In the genomic region with DNA sequence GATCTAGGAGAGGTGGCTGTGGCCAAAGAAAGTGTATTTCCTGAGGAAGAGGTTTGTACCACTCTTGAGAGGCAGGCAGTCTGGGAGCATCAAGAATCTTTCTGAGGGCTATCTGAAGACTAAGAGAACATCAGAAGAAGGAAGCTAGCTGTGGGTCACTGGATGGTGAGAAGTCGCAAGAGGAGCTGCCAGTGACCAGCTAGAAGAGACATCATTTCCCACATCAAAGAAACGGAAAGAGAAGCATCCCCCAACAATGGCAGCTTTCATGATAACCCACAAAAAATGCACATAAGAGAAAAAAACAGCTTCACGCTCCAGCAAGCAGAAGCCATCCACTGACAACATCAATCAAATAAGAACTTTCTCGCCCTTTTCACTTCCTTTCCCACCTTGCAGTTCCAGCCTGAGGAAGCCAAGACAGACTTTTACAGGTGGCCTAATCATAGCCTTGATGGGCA, we compare ENCODE assay signal across 9 cellular contexts. TPM values are rescaled to one million over a fixed set of nuclear protein-coding genes. Genes with fewer than 3 reads are reported as not detected.
DNase-seq lines count a peak whose midpoint lies in the region; ATAC-seq, FAIRE-seq and TF ChIP-seq lines count a peak whose summit lies in the region.
"Had no signal": no experiment of that assay in that cellular context is flagged by ENCODE, and none has a peak within 500 bp of the region (broad histone marks: within the 10 kb centered on the region; RNA-seq: fewer than 3 reads in every experiment).

No MANE protein-coding gene starts in this region.

- H2AFZ ChIP-seq in Loucy (ENCODE audit: low read length) (no peak overlapping the region; the same call in 1 of the 2 replicates), GM23338 (no peak overlapping the region)

- H3K27me3 ChIP-seq in Loucy (ENCODE audit: insufficient read depth, low read length, poor library complexity, severe bottlenecking) (no peaks in the 10 kb centered on the region), GM23338 (ENCODE audit: insufficient read depth) (no peaks in the 10 kb centered on the region)

- H3K9me3 Mint-ChIP-seq in activated T-cell treated with anti-CD3 and anti-CD28 coated beads, Interleukin-2, amount 50 U/mL, for 24 hours = peaks cover 9% of the 10 kb centered on the region
- H3K9me3 Mint-ChIP-seq in natural killer cell treated with Interleukin-12 subunit alpha and Interleukin-12 subunit beta and Interleukin-15 and Interleukin-18, amount 100 ng/mL, for 72 hours = no peaks in the 10 kb centered on the region
- H3K9me3 Mint-ChIP-seq in GM23338 = no peaks in the 10 kb centered on the region; the same call in 2 of the 3 replicates

- H3K4me3 ChIP-seq in Loucy (ENCODE audit: low read length, poor library complexity, severe bottlenecking) = peak overlapping the region; percentile 13
- no peak overlapping the region for H3K4me3 ChIP-seq in GM23338

- TF ChIP-seq CTCF in Loucy (conservative IDR thresholded peaks at IDR 0.05; ENCODE audit: low read length) = no peak
- no peak for TF ChIP-seq CTCF in GM23338 (conservative IDR thresholded peaks at IDR 0.05; ENCODE audit: low read depth in 2 of 2)

- TF ChIP-seq POLR2A in H54 (IDR thresholded peaks at IDR 0.05; ENCODE audit: low read depth, low read length) = no peak

- H3K4me1 ChIP-seq in Loucy (ENCODE audit: insufficient read depth, low read length, poor library complexity, severe bottlenecking) (peaks cover 30% of the 10 kb centered on the region), GM23338 (ENCODE audit: insufficient read depth) (0 out of 2 replicates have a peak, but pooled peaks cover 8% of the 10 kb centered on the region)

- peak; percentile 30 for FAIRE-seq in H54 (lab: Jason Lieb, UNC)

- H3K36me3 ChIP-seq in Loucy (ENCODE audit: insufficient read depth, low read length) (no peaks in the 10 kb centered on the region), GM23338 (ENCODE audit: insufficient read depth) (no peaks in the 10 kb centered on the region)

- H3K9ac ChIP-seq in Loucy (ENCODE audit: low read depth, low read length, poor library complexity, severe bottlenecking) = no peak overlapping the region

- H3K9me2 ChIP-seq in Loucy (replicated peaks; ENCODE audit: low read depth, low read length) = no peaks in the 10 kb centered on the region
- H3K9me2 ChIP-seq in GM23338 (ENCODE audit: insufficient read depth) = 0 out of 2 replicates have a peak, but pooled peaks cover 5% of the 10 kb centered on the region

- H3K79me2 ChIP-seq in Loucy (ENCODE audit: insufficient read depth, low read length) (no peaks in the 10 kb centered on the region), GM23338 (replicated peaks; ENCODE audit: insufficient read depth) (no peaks in the 10 kb centered on the region)

- peaks cover 48% of the 10 kb centered on the region for H3K4me1 Mint-ChIP-seq in activated T-cell treated with anti-CD3 and anti-CD28 coated beads, Interleukin-2, amount 50 U/mL, for 24 hours (ENCODE audit: low read depth)
- H3K4me1 Mint-ChIP-seq in natural killer cell treated with Interleukin-12 subunit alpha and Interleukin-12 subunit beta and Interleukin-15 and Interleukin-18, amount 100 ng/mL, for 72 hours (ENCODE audit: low read depth in 2 of 2) = peaks cover 35 to 42% of the 10 kb centered on the region in 2 donors
- H3K4me1 Mint-ChIP-seq in GM23338 = peaks cover 4% of the 10 kb centered on the region; the same call in 2 of the 3 replicates

- H4K20me1 ChIP-seq in Loucy (ENCODE audit: insufficient read depth, low read length, poor library complexity, severe bottlenecking) (no peaks in the 10 kb centered on the region), GM23338 (replicated peaks; ENCODE audit: insufficient read depth) (no peaks in the 10 kb centered on the region)

- no peak for DNase-seq in activated T-cell treated with anti-CD3 and anti-CD28 coated beads, Interleukin-2, amount 50 U/mL, for 24 hours
- DNase-seq in activated T-cell treated with anti-CD3 and anti-CD28 coated beads for 4 hours (no peak), H54 (ENCODE audit: insufficient read length, low spot score) (no peak), GM23338 (ENCODE audit: low spot score) (no peak), SIG-M5 (lab: John Stamatoyannopoulos, UW) (no peak)
- DNase-seq in natural killer cell treated with Interleukin-12 subunit alpha and Interleukin-12 subunit beta and Interleukin-15 and Interleukin-18, amount 100 ng/mL, for 72 hours (ENCODE audit: low spot score) = no peak
- no peak for DNase-seq in stimulated activated CD4-positive, alpha-beta T cell treated with anti-CD3 and anti-CD28 coated beads, Interleukin-2, amount 100 ng/mL, for 24 hours
- DNase-seq: stimulated activated CD4-positive, alpha-beta T cell treated with anti-CD3 and anti-CD28 coated beads, Interleukin-15, amount 100 ng/mL, for 24 hours had no signal

- H3F3A ChIP-seq in Loucy (ENCODE audit: low read depth) (peaks cover 5% of the 10 kb centered on the region; the same call in 1 of the 2 replicates), GM23338 (replicated peaks; ENCODE audit: low read depth) (no peaks in the 10 kb centered on the region)

- H3K4me3 Mint-ChIP-seq in activated T-cell treated with anti-CD3 and anti-CD28 coated beads, Interleukin-2, amount 50 U/mL, for 24 hours = no peak overlapping the region
- H3K4me3 Mint-ChIP-seq in natural killer cell treated with Interleukin-12 subunit alpha and Interleukin-12 subunit beta and Interleukin-15 and Interleukin-18, amount 100 ng/mL, for 72 hours = peak overlapping the region; percentile 21
- no peak overlapping the region for H3K4me3 Mint-ChIP-seq in GM23338

- H3K4me2 ChIP-seq in Loucy (ENCODE audit: low read depth, low read length, poor library complexity, severe bottlenecking) (peak overlapping the region; percentile 59), GM23338 (no peak overlapping the region)

- H3K36me3 Mint-ChIP-seq in activated T-cell treated with anti-CD3 and anti-CD28 coated beads, Interleukin-2, amount 50 U/mL, for 24 hours (ENCODE audit: low read depth) = peaks cover 3% of the 10 kb centered on the region
- no peaks in the 10 kb centered on the region for H3K36me3 Mint-ChIP-seq in natural killer cell treated with Interleukin-12 subunit alpha and Interleukin-12 subunit beta and Interleukin-15 and Interleukin-18, amount 100 ng/mL, for 72 hours
- H3K36me3 Mint-ChIP-seq in GM23338 (ENCODE audit: low read depth) = no peaks in the 10 kb centered on the region

- H3K9me3 ChIP-seq in Loucy (ENCODE audit: insufficient read depth, low read depth, low read length) = no peaks in the 10 kb centered on the region

- ATAC-seq in natural killer cell treated with Interleukin-12 subunit alpha and Interleukin-12 subunit beta and Interleukin-15 and Interleukin-18, amount 100 ng/mL, for 72 hours = no peak
- no peak for ATAC-seq in GM23338

- H3K27ac Mint-ChIP-seq in activated T-cell treated with anti-CD3 and anti-CD28 coated beads, Interleukin-2, amount 50 U/mL, for 24 hours = peak overlapping the region; percentile 53
- peak overlapping the region; percentile 22 to 32 for H3K27ac Mint-ChIP-seq in natural killer cell treated with Interleukin-12 subunit alpha and Interleukin-12 subunit beta and Interleukin-15 and Interleukin-18, amount 100 ng/mL, for 72 hours
- no peak overlapping the region for H3K27ac Mint-ChIP-seq in GM23338

- no peaks in the 10 kb centered on the region for H3K27me3 Mint-ChIP-seq in activated T-cell treated with anti-CD3 and anti-CD28 coated beads, Interleukin-2, amount 50 U/mL, for 24 hours
- no peaks in the 10 kb centered on the region for H3K27me3 Mint-ChIP-seq in natural killer cell treated with Interleukin-12 subunit alpha and Interleukin-12 subunit beta and Interleukin-15 and Interleukin-18, amount 100 ng/mL, for 72 hours
- no peaks in the 10 kb centered on the region for H3K27me3 Mint-ChIP-seq in GM23338 (ENCODE audit: insufficient read depth, low read depth, poor library complexity)

- H3K27ac ChIP-seq in GM23338 (ENCODE audit: low read depth) = no peak overlapping the region

TF ChIP-seq in GM23338, 12 proteins besides CTCF, POLR2A, EP300 and RAD21:
- TF ChIP-seq ZNF331 (CRISPR knock-in tag; IDR thresholded peaks at IDR 0.05; ENCODE audit: low read depth) (no peak), POLR2AphosphoS5 (IDR thresholded peaks at IDR 0.05; ENCODE audit: low read depth) (no peak), REST (IDR thresholded peaks at IDR 0.05; ENCODE audit: unreplicated experiment) (no peak), JUNB (IDR thresholded peaks at IDR 0.05; ENCODE audit: unreplicated experiment) (no peak)

RNA-seq across cellular contexts. Expression of gene CEP78, which starts 25.0 kb away (rescaled TPM):
- total RNA-seq in natural killer cell treated with Interleukin-12 subunit alpha and Interleukin-12 subunit beta and Interleukin-15 and Interleukin-18, amount 100 ng/mL, for 72 hours = 10 to 100 TPM; 39.8 to 56.4 TPM
- total RNA-seq in GM23338 (2014; rRNA removed; shearing (Covaris generic)) = 46.6 and 48.3 TPM in 2 replicates
- polyA plus RNA-seq in GM23338 (2016; fragmentation: Nextera tagmentation; extraction: Ambion mirVana) = 18.7 and 19.9 TPM in 2 replicates
